In the genomic region with DNA sequence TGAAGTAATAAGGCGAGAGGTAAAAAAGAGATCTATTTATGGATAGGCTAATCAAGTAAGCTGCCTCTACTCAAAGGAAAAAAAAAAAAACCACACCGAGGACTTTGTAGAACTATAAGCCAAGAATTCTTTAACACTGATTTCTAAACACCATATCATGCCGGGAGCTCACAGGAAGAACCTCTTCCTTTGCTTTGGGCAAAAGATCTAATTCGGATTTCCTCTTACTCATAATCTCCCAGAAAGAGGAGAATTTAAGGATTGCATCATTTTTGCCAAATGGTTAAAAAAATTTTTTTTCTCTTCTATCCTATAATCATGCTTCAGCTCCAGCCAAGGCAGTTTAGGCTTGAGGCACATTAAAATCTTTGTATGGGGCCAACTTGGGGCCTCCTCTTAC, we compare ENCODE assay signal across 15 cellular contexts.
DNase-seq lines count a peak whose midpoint lies in the region; ATAC-seq, FAIRE-seq and TF ChIP-seq lines count a peak whose summit lies in the region.
"Had no signal": no experiment of that assay in that cellular context is flagged by ENCODE, and none has a peak within 500 bp of the region (broad histone marks: within the 10 kb centered on the region; RNA-seq: fewer than 3 reads in every experiment).

No MANE protein-coding gene starts in this region.

- H3K4me2 ChIP-seq in GM23338, result 0 out of 2 replicates have a peak overlapping the region, but pooled peaks have one; percentile 27

- peaks cover 71% of the 10 kb centered on the region for H3K36me3 Mint-ChIP-seq in GM23338 (ENCODE audit: low read depth)
- peaks cover 76% of the 10 kb centered on the region for H3K36me3 Mint-ChIP-seq in activated T-helper 17 cell treated with anti-CD3 and anti-CD28 coated beads, Interleukin-2, amount 50 U/mL, for 72 hours (ENCODE audit: low read depth)

- no peaks in the 10 kb centered on the region for H3K9me2 ChIP-seq in GM23338 (ENCODE audit: insufficient read depth)

- H3F3A ChIP-seq in GM23338 (replicated peaks; ENCODE audit: low read depth), result peaks cover 4% of the 10 kb centered on the region; the same call in 1 of the 2 replicates

- H3K4me1 ChIP-seq in ACC112 (ENCODE audit: control insufficient read depth, insufficient read depth, low read length, unreplicated experiment) (peaks cover 21% of the 10 kb centered on the region), GM23338 (ENCODE audit: insufficient read depth) (peaks cover 30% of the 10 kb centered on the region)

- H4K20me1 ChIP-seq in GM23338 (replicated peaks; ENCODE audit: insufficient read depth), result no peaks in the 10 kb centered on the region

- peaks cover 52% of the 10 kb centered on the region for H3K4me1 Mint-ChIP-seq in GM23338
- peaks cover 12% of the 10 kb centered on the region for H3K4me1 Mint-ChIP-seq in activated T-helper 17 cell treated with anti-CD3 and anti-CD28 coated beads, Interleukin-2, amount 50 U/mL, for 72 hours

- H2AFZ ChIP-seq in ACC112 (ENCODE audit: low read length, unreplicated experiment), result peak overlapping the region; percentile 82
- H2AFZ ChIP-seq in GM23338, result no peak overlapping the region

- H3K27me3 Mint-ChIP-seq in GM23338 (ENCODE audit: insufficient read depth, low read depth, poor library complexity), result peaks cover 7% of the 10 kb centered on the region
- no peaks in the 10 kb centered on the region for H3K27me3 Mint-ChIP-seq in activated T-helper 17 cell treated with anti-CD3 and anti-CD28 coated beads, Interleukin-2, amount 50 U/mL, for 72 hours

- H3K36me3 ChIP-seq in ACC112 (ENCODE audit: insufficient read depth, low read length) (0 out of 2 replicates have a peak, but pooled peaks cover 4% of the 10 kb centered on the region), GM23338 (ENCODE audit: insufficient read depth) (peaks cover 13% of the 10 kb centered on the region; the same call in 1 of the 2 replicates)

- DNase-seq in GM23338 (ENCODE audit: low spot score), result no peak
- peak; percentile 92 for DNase-seq in fibroblast of the aortic adventitia (ENCODE audit: low read depth)
- DNase-seq in SW 1271 (lab: John Stamatoyannopoulos, UW), result no peak
- no peak for DNase-seq in GM12892 (ENCODE audit: insufficient read length)
- DNase-seq in ecto neural progenitor cell (ENCODE audit: low spot score), result no peak
- DNase-seq in NCI-H187 (lab: John Stamatoyannopoulos, UW), result no peak
- DNase-seq: activated CD8-positive, alpha-beta memory T cell treated with anti-CD3 and anti-CD28 coated beads for 24 hours; amygdala; kidney glomerular epithelial cell; NCI-H524 treated with DMSO at 0.1 percent for 48 hours; stimulated activated naive CD4-positive, alpha-beta T cell had no signal

- H3K27me3 ChIP-seq in ACC112 (ENCODE audit: insufficient read depth, low read length), result no peaks in the 10 kb centered on the region
- H3K27me3 ChIP-seq in GM23338 (ENCODE audit: insufficient read depth), result no peaks in the 10 kb centered on the region

- H3K4me3 ChIP-seq in ACC112 (ENCODE audit: low read depth, low read length) (no peak overlapping the region), GM23338 (no peak overlapping the region), fibroblast of the aortic adventitia (ENCODE audit: low read depth, low read length) (no peak overlapping the region)

- peak overlapping the region; percentile 61 for H3K27ac ChIP-seq in ACC112 (ENCODE audit: low read depth, low read length)
- H3K27ac ChIP-seq in GM23338 (ENCODE audit: low read depth), result peak overlapping the region; percentile 57
- H3K27ac ChIP-seq: C4-2B had no signal

- peak overlapping the region; percentile 86 for H3K27ac Mint-ChIP-seq in GM23338
- H3K27ac Mint-ChIP-seq in activated T-helper 17 cell treated with anti-CD3 and anti-CD28 coated beads, Interleukin-2, amount 50 U/mL, for 72 hours, result peak overlapping the region; percentile 17

- ATAC-seq in GM23338, result no peak
- no peak for ATAC-seq in activated T-helper 17 cell treated with anti-CD3 and anti-CD28 coated beads, Interleukin-2, amount 50 U/mL, for 72 hours (replicated peaks)
- ATAC-seq: esophagus mucosa had no signal

- no peaks in the 10 kb centered on the region for H3K9me3 Mint-ChIP-seq in GM23338
- H3K9me3 Mint-ChIP-seq in activated T-helper 17 cell treated with anti-CD3 and anti-CD28 coated beads, Interleukin-2, amount 50 U/mL, for 72 hours, result no peaks in the 10 kb centered on the region

- TF ChIP-seq CTCF in GM23338 (conservative IDR thresholded peaks at IDR 0.05; ENCODE audit: low read depth in 2 of 2) (no peak), fibroblast of the aortic adventitia (IDR thresholded peaks at IDR 0.05; ENCODE audit: insufficient read depth, low read length) (no peak)

- TF ChIP-seq POLR2A in GM12892 (IDR thresholded peaks at IDR 0.05; ENCODE audit: low read depth, low read length), result no peak

- H3K4me3 Mint-ChIP-seq in GM23338, result no peak overlapping the region
- H3K4me3 Mint-ChIP-seq in activated T-helper 17 cell treated with anti-CD3 and anti-CD28 coated beads, Interleukin-2, amount 50 U/mL, for 72 hours, result no peak overlapping the region

- no peak for FAIRE-seq in GM12892 (lab: Jason Lieb, UNC)

- H3K79me2 ChIP-seq in ACC112 (ENCODE audit: control insufficient read depth, insufficient read depth, low read length, unreplicated experiment), result no peaks in the 10 kb centered on the region
- no peaks in the 10 kb centered on the region for H3K79me2 ChIP-seq in GM23338 (replicated peaks; ENCODE audit: insufficient read depth)

TF ChIP-seq in GM23338, 12 proteins besides CTCF, POLR2A, EP300 and RAD21:
- no peak for TF ChIP-seq EZH2phosphoT487 (IDR thresholded peaks at IDR 0.05; ENCODE audit: unreplicated experiment)
- no peak for TF ChIP-seq ZNF462 (CRISPR knock-in tag; IDR thresholded peaks at IDR 0.05)
- no peak for TF ChIP-seq CREB1 (CRISPR knock-in tag; IDR thresholded peaks at IDR 0.05; ENCODE audit: low read depth)
- TF ChIP-seq NANOG (IDR thresholded peaks at IDR 0.05; ENCODE audit: borderline replicate concordance), result no peak
